ENCODE assay signal across 18 cellular contexts in genomic region chr13:46675016-46675415, GRCh38.
DNase-seq lines count a peak whose midpoint lies in the region; ATAC-seq and TF ChIP-seq lines count a peak whose summit lies in the region.
"Had no signal": no experiment of that assay in that cellular context is flagged by ENCODE, and none has a peak within 500 bp of the region (broad histone marks: within the 10 kb centered on the region; RNA-seq: fewer than 3 reads in every experiment).

No MANE protein-coding gene starts in this region.

- intact Hi-C loops in Right ventricle myocardium superior (cut with DNase I) (no loop called here), lower leg skin (cut with DNase I; ENCODE audit: low total_unique reads) (no loop called here)

- no peaks in the 10 kb centered on the region for H3K36me3 ChIP-seq in cardiac muscle cell
- H3K36me3 ChIP-seq: breast epithelium, neutrophil, Peyer's patch had no signal

- H3K4me1 ChIP-seq in cardiac muscle cell (ENCODE audit: low read depth): peaks cover 13% of the 10 kb centered on the region
- H3K4me1 ChIP-seq: breast epithelium had no signal

- no peak overlapping the region for H3K4me3 ChIP-seq in cardiac muscle cell
- no peak overlapping the region for H3K4me3 ChIP-seq in fibroblast of villous mesenchyme (ENCODE audit: low read depth, low read length)
- H3K4me3 ChIP-seq in lower leg skin (ENCODE audit: low read depth, poor library complexity, severe bottlenecking): no peak overlapping the region
- H3K4me3 ChIP-seq: breast epithelium, gastroesophageal sphincter, Peyer's patch had no signal

- no peaks in the 10 kb centered on the region for H3K9me3 ChIP-seq in cardiac muscle cell (ENCODE audit: low read depth)
- H3K9me3 ChIP-seq: breast epithelium, gastroesophageal sphincter, neutrophil, Peyer's patch had no signal

- TF ChIP-seq POLR2A in lower leg skin (IDR thresholded peaks at IDR 0.05): no peak

- TF ChIP-seq CTCF in cardiac muscle cell (IDR thresholded peaks at IDR 0.05; ENCODE audit: low read depth, low read length) (no peak), fibroblast of villous mesenchyme (IDR thresholded peaks at IDR 0.05; ENCODE audit: insufficient read depth, low read depth, low read length) (no peak), lower leg skin (IDR thresholded peaks at IDR 0.05) (no peak)

- DNase-seq in cardiac muscle cell (ENCODE audit: low read depth in 1 of 2, low spot score in 1 of 2): no peak
- DNase-seq in Right ventricle myocardium superior: no peak
- DNase-seq in NCI-H2196 treated with DMSO at 0.1 percent for 48 hours (lab: John Stamatoyannopoulos, UW; ENCODE audit: unreplicated experiment): peak; percentile 22
- peak; percentile 61 for DNase-seq in fibroblast of villous mesenchyme (ENCODE audit: low read depth)
- DNase-seq in kidney glomerular epithelial cell (lab: John Stamatoyannopoulos, UW): no peak
- DNase-seq in lower leg skin (ENCODE audit: low spot score in 2 of 2): no peak
- no peak for DNase-seq in DMS53 treated with DMSO at 0.1 percent for 48 hours (lab: John Stamatoyannopoulos, UW; ENCODE audit: unreplicated experiment)
- DNase-seq: activated CD4-positive, CD25-positive, alpha-beta regulatory T cell; activated naive CD4-positive, alpha-beta T cell treated with anti-CD3 and anti-CD28 coated beads for 36 hours; Calu3; KG1; NCI-H2171 treated with DMSO at 0.1 percent for 48 hours; Peyer's patch; stimulated activated CD4-positive, alpha-beta T cell treated with anti-CD3 and anti-CD28 coated beads, Interleukin-4, amount 100 ng/mL, for 4 hours had no signal

- no peaks in the 10 kb centered on the region for H3K27me3 ChIP-seq in cardiac muscle cell
- H3K27me3 ChIP-seq: breast epithelium, gastroesophageal sphincter, neutrophil, Peyer's patch had no signal

- ATAC-seq in Right ventricle myocardium superior (ENCODE audit: poor library complexity): no peak
- no peak for ATAC-seq in HG03469 (IDR thresholded peaks at IDR 0.05; ENCODE audit: unreplicated experiment)

- H3K27ac ChIP-seq in cardiac muscle cell: peak overlapping the region; percentile 5
- H3K27ac ChIP-seq: neutrophil, Peyer's patch had no signal

Comparison
In these comparisons a context has a peak if more than half of its experiments do, and no peak if none do; other contexts are left out.
1. DNase-seq: peak in NCI-H2196 treated with DMSO at 0.1 percent for 48 hours (single experiment) and fibroblast of villous mesenchyme (single experiment); none in cardiac muscle cell (0 of 2), Right ventricle myocardium superior (single experiment), kidney glomerular epithelial cell (single experiment), lower leg skin (0 of 2) and DMS53 treated with DMSO at 0.1 percent for 48 hours (single experiment).